In genomic region chr6:2989332-2990178, GRCh38 we compare ENCODE assay signal across 8 cellular contexts. TPM values are rescaled to one million over a fixed set of nuclear protein-coding genes. Genes with fewer than 3 reads are reported as not detected.
DNase-seq lines count a peak whose midpoint lies in the region; ATAC-seq and TF ChIP-seq lines count a peak whose summit lies in the region.

No MANE protein-coding gene starts in this region.

- 0% methylated on average over 22 of the region's 22 CpGs for WGBS in lower leg skin, 2 donors

- H3K27me3 ChIP-seq in CD4-positive, CD25-positive, alpha-beta regulatory T cell (ENCODE audit: control insufficient read depth, insufficient read depth, low read length), result peaks cover 3% of the 10 kb centered on the region

- H3K9me3 Mint-ChIP-seq in CD4-positive, CD25-positive, alpha-beta regulatory T cell, result no peaks in the 10 kb centered on the region
- no peaks in the 10 kb centered on the region for H3K9me3 Mint-ChIP-seq in activated CD4-positive, alpha-beta memory T cell treated with anti-CD3 and anti-CD28 coated beads for 36 hours

- CTCF ChIA-PET in activated CD4-positive, alpha-beta memory T cell treated with anti-CD3 and anti-CD28 coated beads for 36 hours (lab: Charles Lee), result interaction anchor here (0.6 to 7.2 kb wide), 31 partner anchors 12 to 638 kb away, joined by 3 to 84 read pairs (median 8); partner anchors contain the start of genes RIPK1, SERPINB1, SERPINB9 and WRNIP1

- H3K27ac ChIP-seq in CD4-positive, CD25-positive, alpha-beta regulatory T cell (ENCODE audit: insufficient read depth, low read length, poor library complexity, severe bottlenecking), result peak overlapping the region; percentile 95

- no peak for TF ChIP-seq CTCF in lower leg skin (IDR thresholded peaks at IDR 0.05)

- H3K27me3 Mint-ChIP-seq in CD4-positive, CD25-positive, alpha-beta regulatory T cell, result peaks cover 13% of the 10 kb centered on the region
- H3K27me3 Mint-ChIP-seq in activated CD4-positive, alpha-beta memory T cell treated with anti-CD3 and anti-CD28 coated beads for 36 hours, result no peaks in the 10 kb centered on the region

- peak; percentile 67 to 69 for ATAC-seq in CD4-positive, CD25-positive, alpha-beta regulatory T cell (ENCODE audit: low read depth in 2 of 2)
- peak; percentile 72 for ATAC-seq in GM19452 (IDR thresholded peaks at IDR 0.05; ENCODE audit: unreplicated experiment)

- peak in 1 of 2 donors; percentile 76 for TF ChIP-seq POLR2A in lower leg skin (IDR thresholded peaks at IDR 0.05)

- DNase-seq in CD4-positive, CD25-positive, alpha-beta regulatory T cell, result peak; percentile 76 to 96 (median 90)
- peak; percentile 76 for DNase-seq in HK-2 (ENCODE audit: unreplicated experiment)
- DNase-seq in NCI-H82 treated with DMSO at 0.1 percent for 48 hours (lab: John Stamatoyannopoulos, UW; ENCODE audit: unreplicated experiment), result peak; percentile 97
- DNase-seq in activated CD4-positive, alpha-beta memory T cell treated with anti-CD3 and anti-CD28 coated beads for 36 hours, result peak; percentile 83
- DNase-seq in ecto neural progenitor cell (ENCODE audit: low spot score), result peak; percentile 88
- peak; percentile 83 to 94 for DNase-seq in lower leg skin (ENCODE audit: low spot score in 2 of 2)
- DNase-seq in stimulated activated CD4-positive, alpha-beta T cell treated with anti-CD3 and anti-CD28 coated beads, Interleukin-4, amount 100 ng/mL, for 48 hours (ENCODE audit: low read depth in 2 of 2), result peak; percentile 45 to 61

- intact Hi-C loops in activated CD4-positive, alpha-beta memory T cell treated with anti-CD3 and anti-CD28 coated beads for 36 hours (cut with micrococcal nuclease), result loop anchor here (1.0 to 10.0 kb wide), 11 partner anchors 10 to 355 kb away; partner anchors contain the start of genes BPHL, NQO2, SERPINB6 and WRNIP1
- intact Hi-C loops in lower leg skin (cut with DNase I; ENCODE audit: low total_unique reads), result no loop called here

- H3K4me3 ChIP-seq in CD4-positive, CD25-positive, alpha-beta regulatory T cell (ENCODE audit: low read depth, low read length), result peak overlapping the region; percentile 99
- H3K4me3 ChIP-seq in lower leg skin (ENCODE audit: low read depth, poor library complexity, severe bottlenecking), result peak overlapping the region; percentile 78

- H3K4me3 Mint-ChIP-seq in CD4-positive, CD25-positive, alpha-beta regulatory T cell, result peak overlapping the region; percentile 92 to 99 (median 96)
- H3K4me3 Mint-ChIP-seq in activated CD4-positive, alpha-beta memory T cell treated with anti-CD3 and anti-CD28 coated beads for 36 hours, result peak overlapping the region; percentile 80

- H3K4me1 ChIP-seq in CD4-positive, CD25-positive, alpha-beta regulatory T cell (ENCODE audit: control insufficient read depth, insufficient read depth, low read length, poor library complexity, severe bottlenecking), result peaks cover 15% of the 10 kb centered on the region

- H3K27ac Mint-ChIP-seq in CD4-positive, CD25-positive, alpha-beta regulatory T cell, result peak overlapping the region; percentile 99 to 100 (median 99)
- H3K27ac Mint-ChIP-seq in activated CD4-positive, alpha-beta memory T cell treated with anti-CD3 and anti-CD28 coated beads for 36 hours, result peak overlapping the region; percentile 98

- peaks cover 5 to 36% (median 21%) of the 10 kb centered on the region in 4 donors for H3K4me1 Mint-ChIP-seq in CD4-positive, CD25-positive, alpha-beta regulatory T cell
- H3K4me1 Mint-ChIP-seq in activated CD4-positive, alpha-beta memory T cell treated with anti-CD3 and anti-CD28 coated beads for 36 hours (ENCODE audit: low read depth), result peaks cover 20% of the 10 kb centered on the region

- no peaks in the 10 kb centered on the region for H3K36me3 ChIP-seq in CD4-positive, CD25-positive, alpha-beta regulatory T cell (ENCODE audit: control insufficient read depth, insufficient read depth, low read length)

- no peaks in the 10 kb centered on the region for H3K9me3 ChIP-seq in CD4-positive, CD25-positive, alpha-beta regulatory T cell (ENCODE audit: control insufficient read depth in 2 of 2, low read length in 2 of 2)

- no peaks in the 10 kb centered on the region for H3K36me3 Mint-ChIP-seq in CD4-positive, CD25-positive, alpha-beta regulatory T cell
- H3K36me3 Mint-ChIP-seq in activated CD4-positive, alpha-beta memory T cell treated with anti-CD3 and anti-CD28 coated beads for 36 hours, result no peaks in the 10 kb centered on the region

- POLR2A ChIA-PET in activated CD4-positive, alpha-beta memory T cell treated with anti-CD3 and anti-CD28 coated beads for 36 hours (lab: Charles Lee), result interaction anchor here (0.5 to 4.4 kb wide), 28 partner anchors 9 to 198 kb away, joined by 3 to 44 read pairs (median 4); partner anchors contain the start of genes NQO2, RIPK1, SERPINB1 and SERPINB6

RNA-seq across cellular contexts. Expression of gene NQO2, which starts 10.1 kb away (rescaled TPM):
- total RNA-seq in CD4-positive, CD25-positive, alpha-beta regulatory T cell, result 27.4 TPM
- polyA plus RNA-seq in CD4-positive, CD25-positive, alpha-beta regulatory T cell, result 100 to 1,000 TPM in 1 of 4 donors, 10 to 100 TPM in 3; 57.5 to 109 (median 68.6) TPM
- 10 to 100 TPM; 36.1 to 38.9 TPM for total RNA-seq in activated CD4-positive, alpha-beta memory T cell treated with anti-CD3 and anti-CD28 coated beads for 36 hours
- total RNA-seq in lower leg skin, result 10 to 100 TPM; 24.4 to 40.5 (median 36.7) TPM

RNA-seq across cellular contexts. Expression of gene SERPINB6, which starts 18.2 kb away (rescaled TPM):
- total RNA-seq in CD4-positive, CD25-positive, alpha-beta regulatory T cell, result 3.9 TPM
- polyA plus RNA-seq in CD4-positive, CD25-positive, alpha-beta regulatory T cell, result 10 to 100 TPM; 17.3 to 79.9 (median 40.7) TPM
- total RNA-seq in activated CD4-positive, alpha-beta memory T cell treated with anti-CD3 and anti-CD28 coated beads for 36 hours, result 10 to 100 TPM; 59.0 to 64.7 TPM
- total RNA-seq in lower leg skin, result 10 to 100 TPM; 21.2 to 37.0 (median 35.6) TPM

Comparison
In these comparisons a context has a peak if more than half of its experiments do, and no peak if none do; other contexts are left out.
1. Peak in every context shown above with its lines: DNase-seq, ATAC-seq, H3K4me3 ChIP-seq and H3K27ac ChIP-seq.